In the genomic region with DNA sequence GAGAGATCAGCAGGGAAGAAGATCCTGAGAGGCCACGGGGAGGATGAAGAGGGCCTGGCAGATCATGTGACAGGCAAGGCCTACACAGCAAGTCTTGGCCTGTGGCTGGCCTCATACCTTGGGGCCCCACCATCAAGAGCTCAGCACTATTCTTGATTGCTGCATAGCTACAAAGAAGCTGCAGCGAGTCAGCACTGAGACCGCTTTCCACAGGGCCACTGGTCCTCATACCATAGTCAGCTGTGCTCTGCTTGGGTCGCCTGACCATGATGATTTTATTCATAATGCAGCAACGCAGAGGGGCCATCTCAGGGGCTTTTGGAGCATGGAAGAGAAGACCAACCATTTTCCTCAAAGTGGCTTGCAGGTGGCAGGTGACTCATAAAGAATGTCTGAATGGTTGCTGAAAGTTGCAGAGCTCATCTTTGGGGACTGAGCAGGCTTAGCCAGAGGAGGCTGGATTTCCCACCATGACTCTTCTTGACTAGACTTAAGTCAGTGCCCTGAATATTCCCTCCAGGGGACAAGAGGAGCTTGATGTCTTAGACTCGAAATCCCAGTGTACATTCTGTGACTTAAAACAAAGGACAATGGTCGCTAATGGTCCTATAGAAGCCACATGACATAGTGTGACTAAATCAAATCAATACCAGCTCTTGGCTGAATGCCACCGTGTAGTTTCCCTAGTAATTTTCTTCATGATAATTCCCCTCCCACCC, we compare ENCODE assay signal across 12 cellular contexts. TPM values are rescaled to one million over a fixed set of nuclear protein-coding genes. Genes with fewer than 3 reads are reported as not detected.
DNase-seq lines count a peak whose midpoint lies in the region; ATAC-seq, FAIRE-seq and TF ChIP-seq lines count a peak whose summit lies in the region.
"Not testable (repeated sequence)": the region's sequence is repeated elsewhere in the genome, so short reads cannot be mapped to it uniquely, and the experiment has no call there.
"Had no signal": no experiment of that assay in that cellular context is flagged by ENCODE, and none has a peak within 500 bp of the region (broad histone marks: within the 10 kb centered on the region; RNA-seq: fewer than 3 reads in every experiment).

No MANE protein-coding gene starts in this region.

- not testable (repeated sequence) for H3K27ac Mint-ChIP-seq in activated CD8-positive, alpha-beta memory T cell treated with anti-CD3 and anti-CD28 coated beads, Interleukin-2, amount 10 ng/mL, durations not matched to agents 7 days and 5 days; stimulated activated memory B cell treated with anti-CD40 and anti-IgM and Interleukin-4, amounts not matched to agents 10 μg/mL and 1 μg/mL and 100 μg/mL, for 72 hours

- TF ChIP-seq CTCF in bronchial epithelial cell (IDR thresholded peaks at IDR 0.05; ENCODE audit: insufficient read depth, low read length, severe bottlenecking): not testable (repeated sequence)

- not testable (repeated sequence) for H3K4me3 Mint-ChIP-seq in activated CD8-positive, alpha-beta memory T cell treated with anti-CD3 and anti-CD28 coated beads, Interleukin-2, amount 10 ng/mL, durations not matched to agents 7 days and 5 days; stimulated activated memory B cell treated with anti-CD40 and anti-IgM and Interleukin-4, amounts not matched to agents 10 μg/mL and 1 μg/mL and 100 μg/mL, for 72 hours

- DNase-seq in activated CD8-positive, alpha-beta memory T cell treated with anti-CD3 and anti-CD28 coated beads, Interleukin-2, amount 10 ng/mL, durations not matched to agents 7 days and 5 days; bronchial epithelial cell (ENCODE audit: low read depth): not testable (repeated sequence)

- not testable (repeated sequence) for H3K4me3 ChIP-seq in bronchial epithelial cell (ENCODE audit: low read depth, low read length)

- CTCF ChIA-PET in activated CD8-positive, alpha-beta memory T cell treated with anti-CD3 and anti-CD28 coated beads, Interleukin-2, amount 10 ng/mL, durations not matched to agents 7 days and 5 days (lab: Charles Lee): not testable (repeated sequence)

- not testable (repeated sequence) for H3K27me3 ChIP-seq in bronchial epithelial cell (ENCODE audit: control insufficient read depth, insufficient read depth, low read length)

- not testable (repeated sequence) for H3K9me3 Mint-ChIP-seq in activated CD8-positive, alpha-beta memory T cell treated with anti-CD3 and anti-CD28 coated beads, Interleukin-2, amount 10 ng/mL, durations not matched to agents 7 days and 5 days (ENCODE audit: low read depth); stimulated activated memory B cell treated with anti-CD40 and anti-IgM and Interleukin-4, amounts not matched to agents 10 μg/mL and 1 μg/mL and 100 μg/mL, for 72 hours

- not testable (repeated sequence) for H3K36me3 Mint-ChIP-seq in activated CD8-positive, alpha-beta memory T cell treated with anti-CD3 and anti-CD28 coated beads, Interleukin-2, amount 10 ng/mL, durations not matched to agents 7 days and 5 days; stimulated activated memory B cell treated with anti-CD40 and anti-IgM and Interleukin-4, amounts not matched to agents 10 μg/mL and 1 μg/mL and 100 μg/mL, for 72 hours

- not testable (repeated sequence) for H3K27me3 Mint-ChIP-seq in activated CD8-positive, alpha-beta memory T cell treated with anti-CD3 and anti-CD28 coated beads, Interleukin-2, amount 10 ng/mL, durations not matched to agents 7 days and 5 days; stimulated activated memory B cell treated with anti-CD40 and anti-IgM and Interleukin-4, amounts not matched to agents 10 μg/mL and 1 μg/mL and 100 μg/mL, for 72 hours

- peak; percentile 70 for FAIRE-seq in bronchial epithelial cell (lab: Jason Lieb, UNC)

- not testable (repeated sequence) for H3K36me3 ChIP-seq in bronchial epithelial cell (ENCODE audit: control insufficient read depth, insufficient read depth, low read length)

- ATAC-seq in GM18868 (IDR thresholded peaks at IDR 0.05; ENCODE audit: unreplicated experiment) (peak; percentile 70), GM21717 (IDR thresholded peaks at IDR 0.05; ENCODE audit: unreplicated experiment) (peak; percentile 45), HG02852 (IDR thresholded peaks at IDR 0.05; ENCODE audit: unreplicated experiment) (peak; percentile 48), HG03196 (IDR thresholded peaks at IDR 0.05; ENCODE audit: unreplicated experiment) (peak; percentile 39)
- peak; percentile 18 for ATAC-seq in activated CD8-positive, alpha-beta memory T cell treated with anti-CD3 and anti-CD28 coated beads, Interleukin-2, amount 10 ng/mL, durations not matched to agents 7 days and 5 days
- peak; percentile 73 for ATAC-seq in stimulated activated memory B cell treated with anti-CD40 and anti-IgM and Interleukin-4, amounts not matched to agents 10 μg/mL and 1 μg/mL and 100 μg/mL, for 72 hours

- not testable (repeated sequence) for H3K4me1 Mint-ChIP-seq in activated CD8-positive, alpha-beta memory T cell treated with anti-CD3 and anti-CD28 coated beads, Interleukin-2, amount 10 ng/mL, durations not matched to agents 7 days and 5 days; stimulated activated memory B cell treated with anti-CD40 and anti-IgM and Interleukin-4, amounts not matched to agents 10 μg/mL and 1 μg/mL and 100 μg/mL, for 72 hours

RNA-seq across cellular contexts. Expression of gene HSFX4, which starts 2.0 kb away (rescaled TPM):
- under 1 TPM in 1 of 2 experiments, not detected in 1; 0.37 TPM for total RNA-seq in activated CD8-positive, alpha-beta memory T cell treated with anti-CD3 and anti-CD28 coated beads, Interleukin-2, amount 10 ng/mL, durations not matched to agents 7 days and 5 days
- not detected in 2 replicates for total RNA-seq in bronchial epithelial cell
- total RNA-seq: CD8-positive, alpha-beta memory T cell; HT1080; NCI-H460; SJCRH30; T-helper 1 cell treated with Interleukin-12 subunit alpha and Interleukin-12 subunit beta and Interleukin-4 antibody, amounts not matched to agents 30 ng/mL and 1 ng/mL, for 36 hours had no signal

RNA-seq across cellular contexts. Expression of gene EOLA2, which starts 10.9 kb away (rescaled TPM):
- 10 to 100 TPM; 53.4 to 73.7 TPM for total RNA-seq in activated CD8-positive, alpha-beta memory T cell treated with anti-CD3 and anti-CD28 coated beads, Interleukin-2, amount 10 ng/mL, durations not matched to agents 7 days and 5 days
- 21.9 and 38.0 TPM in 2 replicates for total RNA-seq in bronchial epithelial cell

RNA-seq across cellular contexts. Expression of gene MAGEA8, which starts 46.4 kb away (rescaled TPM):
- total RNA-seq in activated CD8-positive, alpha-beta memory T cell treated with anti-CD3 and anti-CD28 coated beads, Interleukin-2, amount 10 ng/mL, durations not matched to agents 7 days and 5 days: not detected
- total RNA-seq in bronchial epithelial cell: not detected in 2 replicates
- total RNA-seq: CD8-positive, alpha-beta memory T cell; HT1080; NCI-H460; SJCRH30; T-helper 1 cell treated with Interleukin-12 subunit alpha and Interleukin-12 subunit beta and Interleukin-4 antibody, amounts not matched to agents 30 ng/mL and 1 ng/mL, for 36 hours had no signal

Comparison
In these comparisons a context has a peak if more than half of its experiments do, and no peak if none do; other contexts are left out.
1. ATAC-seq: peak in every context shown above with its lines; median percentile 73 in stimulated activated memory B cell treated with anti-CD40 and anti-IgM and Interleukin-4, amounts not matched to agents 10 μg/mL and 1 μg/mL and 100 μg/mL, for 72 hours; 70 in GM18868; 48 in HG02852; 45 in GM21717; 39 in HG03196; 18 in activated CD8-positive, alpha-beta memory T cell treated with anti-CD3 and anti-CD28 coated beads, Interleukin-2, amount 10 ng/mL, durations not matched to agents 7 days and 5 days.